ENCODE assay signal across 9 cellular contexts in the genomic region with DNA sequence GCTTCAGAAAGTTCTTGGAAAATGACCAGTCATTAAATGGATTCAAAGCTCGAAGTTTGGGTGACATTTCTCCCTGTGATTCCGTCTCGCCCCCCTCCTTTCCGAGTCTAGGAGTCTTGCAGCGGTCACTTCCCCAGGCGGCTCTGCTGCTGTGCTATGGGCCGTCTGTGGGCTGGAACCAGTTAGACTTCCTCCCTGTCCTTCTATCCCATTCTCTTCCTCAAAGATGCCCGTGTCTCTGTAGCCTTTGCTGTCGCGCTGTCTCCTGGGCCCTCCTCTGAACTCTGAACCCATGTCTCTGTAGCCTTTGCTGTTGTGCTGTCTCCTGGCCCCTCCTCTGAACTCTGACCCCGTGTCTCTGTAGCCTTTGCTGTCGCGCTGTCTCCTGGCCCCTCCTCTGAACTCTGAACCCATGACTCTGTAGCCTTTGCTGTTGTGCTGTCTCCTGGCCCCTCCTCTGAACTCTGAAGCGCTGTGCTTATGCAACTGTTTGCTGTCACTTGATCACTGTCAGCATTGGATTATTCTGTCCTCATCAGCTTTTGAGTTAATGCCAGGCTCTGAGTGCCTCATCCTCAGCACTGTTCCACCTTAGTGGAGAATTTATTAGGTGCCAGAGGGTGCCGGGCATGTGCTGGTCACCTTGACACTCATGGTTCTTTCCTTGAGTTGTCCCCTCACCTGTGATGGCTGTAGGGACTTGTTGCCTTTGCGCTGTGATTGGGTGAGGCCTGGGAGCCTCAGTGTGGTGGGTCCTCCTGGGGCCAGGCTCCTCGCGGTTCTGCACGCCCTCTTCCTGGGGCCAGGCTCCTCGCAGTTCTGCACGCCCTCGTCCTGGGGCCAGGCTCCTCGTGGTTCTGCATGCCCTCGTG.
A peak's percentile ranks its signal among the peaks of the same experiment; 100 is the strongest.
DNase-seq lines count a peak whose midpoint lies in the region; ATAC-seq and TF ChIP-seq lines count a peak whose summit lies in the region.
"Had no signal": no experiment of that assay in that cellular context is flagged by ENCODE, and none has a peak within 500 bp of the region (broad histone marks: within the 10 kb centered on the region; RNA-seq: fewer than 3 reads in every experiment).

No MANE protein-coding gene starts in this region.

- H3K27ac ChIP-seq in breast epithelium (no peak overlapping the region), upper lobe of right lung (peak overlapping the region; percentile 20), mesendoderm (ENCODE audit: low read depth, low read length) (no peak overlapping the region)

- WGBS in mesendoderm (ENCODE audit: extremely low coverage, insufficient coverage, low lambda C conversion rate), result no CpG with 5 or more reads among the region's 24 CpGs

- H3K4ac ChIP-seq in mesendoderm (ENCODE audit: low read depth, low read length), result no peak overlapping the region

- H3K9me3 ChIP-seq in breast epithelium (no peaks in the 10 kb centered on the region), upper lobe of right lung (no peaks in the 10 kb centered on the region)

- H3K79me2 ChIP-seq in mesendoderm (ENCODE audit: control insufficient read depth, insufficient read depth, low read length), result no peaks in the 10 kb centered on the region

- H3K9me3 Mint-ChIP-seq in MCF 10A (ENCODE audit: unreplicated experiment) (no peaks in the 10 kb centered on the region), chondrocyte (ENCODE audit: low read depth) (no peaks in the 10 kb centered on the region), memory B cell (no peaks in the 10 kb centered on the region)

- TF ChIP-seq CTCF in MCF 10A (IDR thresholded peaks at IDR 0.05; ENCODE audit: unreplicated experiment), result no peak
- TF ChIP-seq CTCF in breast epithelium (IDR thresholded peaks at IDR 0.05), result no peak
- TF ChIP-seq CTCF in chondrocyte (IDR thresholded peaks at IDR 0.05), result no peak
- TF ChIP-seq CTCF in upper lobe of right lung (IDR thresholded peaks at IDR 0.05), result no peak

- H2BK120ac ChIP-seq in mesendoderm (ENCODE audit: low read depth, low read length), result no peak overlapping the region

- intact Hi-C loops in MCF 10A (cut with micrococcal nuclease), result no loop called here
- intact Hi-C loops in breast epithelium (cut with DNase I; ENCODE audit: low total_unique reads), result no loop called here
- intact Hi-C loops in upper lobe of right lung (cut with DNase I), result no loop called here

- H3K36me3 ChIP-seq in breast epithelium (no peaks in the 10 kb centered on the region), upper lobe of right lung (peaks cover 4% of the 10 kb centered on the region), mesendoderm (ENCODE audit: control insufficient read depth, insufficient read depth, low read length) (no peaks in the 10 kb centered on the region)

- no peak overlapping the region for H3K9ac ChIP-seq in mesendoderm (ENCODE audit: low read length)

- BruUV-seq in MCF 10A (replicated peaks; lab: Mats Ljungman, UMichigan), result no TSS peak

- H3K27me3 Mint-ChIP-seq in MCF 10A (ENCODE audit: insufficient read depth, unreplicated experiment), result no peaks in the 10 kb centered on the region
- H3K27me3 Mint-ChIP-seq in chondrocyte (ENCODE audit: low read depth), result no peaks in the 10 kb centered on the region
- H3K27me3 Mint-ChIP-seq in memory B cell, result no peaks in the 10 kb centered on the region
- H3K27me3 Mint-ChIP-seq: activated CD4-positive, alpha-beta T cell treated with anti-CD3 and anti-CD28 coated beads for 36 hours had no signal

- H2AK5ac ChIP-seq in mesendoderm (ENCODE audit: low read length), result no peak overlapping the region

- POLR2A ChIA-PET in MCF 10A (lab: Yijun Ruan, JAX), result no interaction called here

- H3K4me3 Mint-ChIP-seq in MCF 10A (ENCODE audit: unreplicated experiment), result no peak overlapping the region
- H3K4me3 Mint-ChIP-seq in chondrocyte (ENCODE audit: unreplicated experiment), result no peak overlapping the region
- no peak overlapping the region for H3K4me3 Mint-ChIP-seq in memory B cell
- H3K4me3 Mint-ChIP-seq: activated CD4-positive, alpha-beta T cell treated with anti-CD3 and anti-CD28 coated beads for 36 hours had no signal

- no peak for TF ChIP-seq POLR2A in breast epithelium (IDR thresholded peaks at IDR 0.05)

- H3K4me1 Mint-ChIP-seq in MCF 10A (ENCODE audit: insufficient read depth, unreplicated experiment), result peaks cover 23% of the 10 kb centered on the region
- peaks cover 30% of the 10 kb centered on the region for H3K4me1 Mint-ChIP-seq in chondrocyte (ENCODE audit: low read depth)
- peaks cover 21% of the 10 kb centered on the region for H3K4me1 Mint-ChIP-seq in memory B cell

- H3K27me3 ChIP-seq in breast epithelium (no peaks in the 10 kb centered on the region), upper lobe of right lung (no peaks in the 10 kb centered on the region), mesendoderm (ENCODE audit: insufficient read depth, low read length, poor library complexity) (no peaks in the 10 kb centered on the region)

- no peaks in the 10 kb centered on the region for H3K79me1 ChIP-seq in mesendoderm (ENCODE audit: low read length)

- H2BK5ac ChIP-seq in mesendoderm (ENCODE audit: low read length), result no peak overlapping the region

- H3K36me3 Mint-ChIP-seq in MCF 10A (ENCODE audit: insufficient read depth, unreplicated experiment) (peaks cover 4% of the 10 kb centered on the region), chondrocyte (ENCODE audit: low read depth) (peaks cover 2% of the 10 kb centered on the region), memory B cell (peaks cover 25% of the 10 kb centered on the region)

- no peak overlapping the region for H3K56ac ChIP-seq in mesendoderm (ENCODE audit: low read length)

- no peak overlapping the region for H4K5ac ChIP-seq in mesendoderm (ENCODE audit: low read length)

- DNase-seq in MCF 10A (ENCODE audit: unreplicated experiment), result peak; percentile 3
- no peak for DNase-seq in breast epithelium (ENCODE audit: low spot score in 2 of 2)
- DNase-seq in chondrocyte (ENCODE audit: low spot score), result no peak
- DNase-seq in memory B cell (ENCODE audit: low spot score in 2 of 2), result no peak
- DNase-seq in upper lobe of right lung, result no peak
- DNase-seq in A172 (ENCODE audit: low spot score), result no peak
- no peak for DNase-seq in mesendoderm

- no peak overlapping the region for H3K4me2 ChIP-seq in mesendoderm (ENCODE audit: low read length)

- H3K23ac ChIP-seq in mesendoderm (ENCODE audit: low read length), result no peak overlapping the region

- CTCF ChIA-PET in MCF 10A (lab: Yijun Ruan, JAX), result interaction anchor here (0.6 to 1.0 kb wide), 3 partner anchors 10 to 371 kb away, joined by 3 to 4 read pairs (median 3); no protein-coding TSS in a partner anchor

- no peak overlapping the region for H3K4me3 ChIP-seq in breast epithelium
- no peak overlapping the region for H3K4me3 ChIP-seq in upper lobe of right lung
- no peak overlapping the region for H3K4me3 ChIP-seq in mesendoderm (ENCODE audit: low read length)

- ATAC-seq in memory B cell (ENCODE audit: low read depth) (no peak), upper lobe of right lung (peak; percentile 83), HG03159 (IDR thresholded peaks at IDR 0.05; ENCODE audit: unreplicated experiment) (no peak)

- peak overlapping the region; percentile 63 for H3K27ac Mint-ChIP-seq in MCF 10A (ENCODE audit: low read depth, unreplicated experiment)
- peak overlapping the region; percentile 59 for H3K27ac Mint-ChIP-seq in chondrocyte (ENCODE audit: unreplicated experiment)
- H3K27ac Mint-ChIP-seq in memory B cell, result peak overlapping the region; percentile 40
- H3K27ac Mint-ChIP-seq: activated CD4-positive, alpha-beta T cell treated with anti-CD3 and anti-CD28 coated beads for 36 hours had no signal

- H3K4me1 ChIP-seq in breast epithelium (no peaks in the 10 kb centered on the region), upper lobe of right lung (peaks cover 26% of the 10 kb centered on the region), mesendoderm (ENCODE audit: control insufficient read depth, low read depth, low read length) (no peaks in the 10 kb centered on the region)

- H2BK15ac ChIP-seq in mesendoderm (replicated peaks; ENCODE audit: low read depth), result no peak overlapping the region

- H4K8ac ChIP-seq in mesendoderm (ENCODE audit: low read depth, low read length), result no peak overlapping the region

- H3K18ac ChIP-seq in mesendoderm (ENCODE audit: low read length), result no peak overlapping the region
